Comparison of ENCODE assay signal across 13 cellular contexts in genomic region chr16:49811630-49812334, GRCh38. TPM values are rescaled to one million over a fixed set of nuclear protein-coding genes. Genes with fewer than 3 reads are reported as not detected.
DNase-seq lines count a peak whose midpoint lies in the region; ATAC-seq and TF ChIP-seq lines count a peak whose summit lies in the region.
"Had no signal": no experiment of that assay in that cellular context is flagged by ENCODE, and none has a peak within 500 bp of the region (broad histone marks: within the 10 kb centered on the region; RNA-seq: fewer than 3 reads in every experiment).

No MANE protein-coding gene starts in this region.

- H3K27me3 ChIP-seq in psoas muscle (ENCODE audit: insufficient read depth in 3 of 3, low read length in 2 of 3): no peaks in the 10 kb centered on the region
- no peaks in the 10 kb centered on the region for H3K27me3 ChIP-seq in effector memory CD4-positive, alpha-beta T cell (replicated peaks; ENCODE audit: control insufficient read depth, insufficient read depth, low read length, poor library complexity, severe bottlenecking)
- H3K27me3 ChIP-seq: testis had no signal

- WGBS in psoas muscle, 3 donors: 21 to 47% (median 24%) methylated on average over 13 of the region's 13 CpGs

- H3K36me3 ChIP-seq in HEK293 (ENCODE audit: control insufficient read depth in 2 of 2, insufficient read depth in 1 of 2, low read length in 2 of 2) (no peaks in the 10 kb centered on the region), psoas muscle (ENCODE audit: insufficient read depth in 1 of 2, low read depth in 1 of 2) (no peaks in the 10 kb centered on the region)
- H3K36me3 ChIP-seq in effector memory CD4-positive, alpha-beta T cell (ENCODE audit: control insufficient read depth, insufficient read depth, low read length): no peaks in the 10 kb centered on the region

- CTCF ChIA-PET in HEK293 (lab: Yijun Ruan, JAX): interaction anchor here (0.5 kb wide), 1 partner anchor 1156 kb away, joined by 3 read pairs; no protein-coding TSS in a partner anchor

- intact Hi-C loops in psoas muscle (cut with DNase I): loop anchor here (5.0 kb wide), 1 partner anchor 46 kb away; the partner anchor contains the start of gene ZNF423 (in 2 of the 2)

- POLR2A ChIA-PET in HEK293 (lab: Yijun Ruan, JAX): no interaction called here

- H3K27ac ChIP-seq in HEK293 (ENCODE audit: extremely low read depth, low read depth, low read length) (no peak overlapping the region), psoas muscle (peak overlapping the region; percentile 74)
- no peak overlapping the region for H3K27ac ChIP-seq in effector memory CD4-positive, alpha-beta T cell (ENCODE audit: insufficient read depth, low read length, poor library complexity, severe bottlenecking)
- H3K27ac ChIP-seq: testis had no signal

- H3K4me3 ChIP-seq in HEK293 (ENCODE audit: low read depth, low read length) (no peak overlapping the region), astrocyte of the spinal cord (ENCODE audit: low read depth, low read length) (no peak overlapping the region), psoas muscle (peak overlapping the region; percentile 41)
- H3K4me3 ChIP-seq in effector memory CD4-positive, alpha-beta T cell (ENCODE audit: insufficient read depth, low read depth, low read length, poor library complexity, severe bottlenecking): no peak overlapping the region
- H3K4me3 ChIP-seq: testis had no signal

- in situ Hi-C loops in astrocyte of the spinal cord (cut with HindIII; ENCODE audit: low sequenced_read_pairs): no loop called here

- H3K4me1 ChIP-seq in HEK293 (ENCODE audit: control insufficient read depth, insufficient read depth, low read length) (no peaks in the 10 kb centered on the region), psoas muscle (peaks cover 67% of the 10 kb centered on the region)
- H3K4me1 ChIP-seq in effector memory CD4-positive, alpha-beta T cell (ENCODE audit: control insufficient read depth, insufficient read depth, low read length, poor library complexity, severe bottlenecking): no peaks in the 10 kb centered on the region

- TF ChIP-seq CTCF in HEK293 (tag by site-specific recombination; IDR thresholded peaks at IDR 0.05) (no peak), astrocyte of the spinal cord (IDR thresholded peaks at IDR 0.05; ENCODE audit: low read depth, low read length) (no peak), psoas muscle (IDR thresholded peaks at IDR 0.05) (no peak)

- ATAC-seq in psoas muscle: peak; percentile 87 to 92 (median 90)
- no peak for ATAC-seq in GM19463 (IDR thresholded peaks at IDR 0.05; ENCODE audit: unreplicated experiment)
- no peak for ATAC-seq in GM18867 (IDR thresholded peaks at IDR 0.05; ENCODE audit: unreplicated experiment)
- ATAC-seq: activated CD4-positive, CD25-positive, alpha-beta regulatory T cell treated with anti-CD3 and anti-CD28 coated beads, Interleukin-2, amount 50 U/mL, for 24 hours had no signal

- peak; percentile 7 for DNase-seq in astrocyte of the spinal cord (ENCODE audit: low read depth, low spot score)
- peak; percentile 41 for DNase-seq in hepatic stellate cell (ENCODE audit: low spot score)
- peak; percentile 68 to 88 for DNase-seq in psoas muscle
- no peak for DNase-seq in effector memory CD4-positive, alpha-beta T cell
- no peak for DNase-seq in activated naive CD4-positive, alpha-beta T cell treated with Interleukin-2 at 50 U/mL for 16 hours
- DNase-seq: GDM1, NCI-H187 treated with DMSO at 0.1 percent for 48 hours, testis had no signal

- no peaks in the 10 kb centered on the region for H3K9me3 ChIP-seq in HEK293 (ENCODE audit: control insufficient read depth, insufficient read depth, low read depth, low read length)
- no peaks in the 10 kb centered on the region for H3K9me3 ChIP-seq in psoas muscle
- H3K9me3 ChIP-seq in effector memory CD4-positive, alpha-beta T cell (ENCODE audit: control insufficient read depth, low read length): no peaks in the 10 kb centered on the region
- H3K9me3 ChIP-seq: testis had no signal

TF ChIP-seq in HEK293, 187 proteins besides CTCF, POLR2A, EP300 and RAD21:
- TF ChIP-seq ZBTB1 (tag by site-specific recombination; IDR thresholded peaks at IDR 0.05): no peak
- TF ChIP-seq ZNF768 (tag by site-specific recombination; IDR thresholded peaks at IDR 0.05): peak; percentile 57; the same call in 1 of the 2 replicates

RNA-seq across cellular contexts. Expression of gene ZNF423, which starts 44.1 kb away (rescaled TPM):
- total RNA-seq in psoas muscle: 10 to 100 TPM; 14.4 to 30.7 (median 20.6) TPM
- polyA plus RNA-seq in psoas muscle: 1 to 10 TPM; 2.3 to 5.4 (median 4.4) TPM
- polyA plus RNA-seq: CD14-positive monocyte had no signal

Comparison
In these comparisons a context has a peak if more than half of its experiments do, and no peak if none do; other contexts are left out.
1. DNase-seq: peak in astrocyte of the spinal cord (single experiment), hepatic stellate cell (single experiment) and psoas muscle (2 of 2); none in effector memory CD4-positive, alpha-beta T cell (0 of 3) and activated naive CD4-positive, alpha-beta T cell treated with Interleukin-2 at 50 U/mL for 16 hours (single experiment).
2. ATAC-seq: peak in psoas muscle (4 of 4); none in GM19463 (single experiment) and GM18867 (single experiment).